In the genomic region with DNA sequence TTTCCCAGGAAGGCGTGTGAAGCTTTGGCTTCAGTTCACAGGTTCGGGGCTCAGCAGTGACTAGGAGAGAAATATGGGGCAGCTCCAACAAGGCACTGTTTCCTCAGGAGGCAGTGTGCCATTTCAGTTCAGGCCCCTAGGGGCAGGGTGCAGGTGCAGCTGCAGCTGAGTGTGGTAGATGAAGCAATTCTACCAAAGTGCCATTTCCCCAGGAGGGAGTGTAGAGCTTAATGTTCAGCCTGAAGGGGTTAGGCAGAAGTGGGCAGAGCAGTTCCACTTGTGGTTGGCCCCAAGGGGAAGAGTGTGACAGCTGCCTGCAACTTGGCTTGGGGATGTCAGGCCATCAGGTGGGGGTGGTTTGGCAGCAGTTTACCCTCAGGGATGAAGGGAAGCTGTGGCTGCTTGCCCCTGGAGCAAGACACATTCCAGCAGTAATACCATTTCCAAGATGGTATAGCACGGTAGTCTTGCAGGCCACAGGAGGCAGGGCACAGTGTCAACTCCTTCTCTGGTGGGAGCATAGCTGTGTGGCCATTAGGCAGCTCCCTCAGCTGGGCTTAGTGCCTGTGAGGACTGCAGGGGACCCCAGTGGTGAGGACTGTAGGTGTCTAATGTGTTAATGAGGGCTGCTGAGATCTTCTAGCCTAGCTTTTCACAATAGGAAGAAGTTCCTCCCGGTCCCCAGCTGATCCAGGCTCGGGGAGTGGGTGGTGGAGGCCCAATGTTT, we compare ENCODE assay signal across 8 cellular contexts. TPM values are rescaled to one million over a fixed set of nuclear protein-coding genes. Genes with fewer than 3 reads are reported as not detected.
A peak's percentile ranks its signal among the peaks of the same experiment; 100 is the strongest.
DNase-seq lines count a peak whose midpoint lies in the region; ATAC-seq and TF ChIP-seq lines count a peak whose summit lies in the region.

No MANE protein-coding gene starts in this region.

- H3K27me3 Mint-ChIP-seq in memory B cell = peaks cover 6% of the 10 kb centered on the region

- peak; percentile 38 for TF ChIP-seq CTCF in GM20000 (IDR thresholded peaks at IDR 0.05; ENCODE audit: extremely low read depth, missing control alignments)

- H3K4me1 Mint-ChIP-seq in memory B cell = peaks cover 17% of the 10 kb centered on the region

- no peak overlapping the region for H3K4me3 Mint-ChIP-seq in memory B cell

- ATAC-seq in HG03460 (IDR thresholded peaks at IDR 0.05; ENCODE audit: unreplicated experiment) (peak; percentile 97), memory B cell (ENCODE audit: low read depth) (peak; percentile 99)

- DNase-seq in DMS 273 (lab: John Stamatoyannopoulos, UW; ENCODE audit: unreplicated experiment) (peak; percentile 49), DMS 273 treated with DMSO at 0.1 percent for 48 hours (lab: John Stamatoyannopoulos, UW) (no peak), GM20000 (ENCODE audit: low spot score) (peak; percentile 31), SIG-M5 (lab: John Stamatoyannopoulos, UW) (peak; percentile 93), memory B cell (ENCODE audit: low spot score in 2 of 2) (peak; percentile 45 to 65), occipital lobe (lab: John Stamatoyannopoulos, UW) (no peak)
- DNase-seq in central memory CD4-positive, alpha-beta T cell = no peak

- peaks cover 3% of the 10 kb centered on the region for H3K9me3 Mint-ChIP-seq in memory B cell

- H3K27ac Mint-ChIP-seq in memory B cell = no peak overlapping the region

- peaks cover 4% of the 10 kb centered on the region for H3K36me3 Mint-ChIP-seq in memory B cell

RNA-seq across cellular contexts. Expression of gene RGSL1, which starts 34.7 kb away (rescaled TPM):
- not detected for total RNA-seq in occipital lobe

Comparison
In these comparisons a context has a peak if more than half of its experiments do, and no peak if none do; other contexts are left out.
1. DNase-seq: peak in DMS 273 (single experiment), GM20000 (single experiment), SIG-M5 (single experiment) and memory B cell (2 of 2); none in DMS 273 treated with DMSO at 0.1 percent for 48 hours (single experiment), occipital lobe (single experiment) and central memory CD4-positive, alpha-beta T cell (single experiment).